ENCODE assay signal across 1 cellular context in the genomic region with DNA sequence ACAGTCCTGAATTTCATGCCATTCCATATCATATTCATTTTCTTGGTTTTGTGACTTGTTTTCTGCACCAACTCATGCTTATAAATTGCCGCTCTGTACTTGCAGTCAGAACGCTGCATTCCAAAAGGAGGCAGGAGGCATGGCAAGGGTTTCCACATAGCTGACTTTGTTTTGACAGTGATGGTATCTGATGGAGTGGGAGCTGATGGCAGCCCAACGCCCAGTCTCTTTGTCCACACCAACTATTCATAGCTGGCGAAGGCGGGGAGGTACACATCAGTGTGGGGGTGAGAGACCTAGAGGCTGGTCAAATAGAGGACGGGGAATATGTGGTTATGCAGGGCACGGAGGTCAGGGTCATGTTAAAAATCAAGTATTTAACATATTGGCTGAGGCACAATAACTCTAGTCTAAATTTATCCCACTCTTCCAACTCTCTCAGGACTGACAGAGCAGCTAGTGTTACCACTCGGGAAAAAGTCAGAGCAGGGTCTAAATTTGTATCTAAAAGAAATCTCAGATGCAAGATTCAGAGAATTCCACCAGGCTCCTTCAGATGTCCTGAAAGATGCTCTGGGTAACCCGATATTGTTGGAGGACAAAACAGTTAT.
TF ChIP-seq lines count a peak whose summit lies in the region.

No MANE protein-coding gene starts in this region.

TF ChIP-seq in HepG2, 621 proteins besides CTCF, POLR2A, EP300 and RAD21:
- TF ChIP-seq FOXA1 (IDR thresholded peaks at IDR 0.05) (no peak), FOXA1 (CRISPR knock-in tag; IDR thresholded peaks at IDR 0.05) (peak; percentile 19; the same call in 1 of the 2 replicates), ZNF484 (CRISPR knock-in tag; IDR thresholded peaks at IDR 0.05; ENCODE audit: borderline replicate concordance, low read depth) (no peak), ZNF331 (CRISPR knock-in tag; IDR thresholded peaks at IDR 0.05) (peak; percentile 22; the same call in 1 of the 2 replicates), ZNF644 (CRISPR knock-in tag; IDR thresholded peaks at IDR 0.05; ENCODE audit: low read depth) (0 out of 2 replicates have a peak, but pooled peaks have one; percentile 33), CBFB (CRISPR knock-in tag; IDR thresholded peaks at IDR 0.05) (no peak), TOPORS (CRISPR knock-in tag; IDR thresholded peaks at IDR 0.05) (no peak), KLF16 (CRISPR knock-in tag; IDR thresholded peaks at IDR 0.05) (no peak), MZF1 (CRISPR knock-in tag; IDR thresholded peaks at IDR 0.05; ENCODE audit: borderline replicate concordance) (no peak), HNRNPUL1 (IDR thresholded peaks at IDR 0.05; ENCODE audit: low read depth, low read length) (no peak), ZNF136 (CRISPR knock-in tag; IDR thresholded peaks at IDR 0.05; ENCODE audit: low read depth) (no peak), NR2F6 (IDR thresholded peaks at IDR 0.05) (peak; percentile 32; the same call in 1 of the 2 replicates), NR2F6 (CRISPR knock-in tag; IDR thresholded peaks at IDR 0.05) (no peak), ZNF543 (CRISPR knock-in tag; IDR thresholded peaks at IDR 0.05) (no peak), MAFK (conservative IDR thresholded peaks at IDR 0.05 in 1 of 2, IDR thresholded peaks at IDR 0.05 in 1 of 2; ENCODE audit: low read length in 2 of 2) (no peak), KAT8 (CRISPR knock-in tag; IDR thresholded peaks at IDR 0.05) (no peak), ZNF850 (CRISPR knock-in tag; conservative IDR thresholded peaks at IDR 0.05) (no peak), SNRNP70 (IDR thresholded peaks at IDR 0.05; ENCODE audit: low read depth, low read length) (no peak), ZNF263 (CRISPR knock-in tag; IDR thresholded peaks at IDR 0.05) (no peak), ARNT (IDR thresholded peaks at IDR 0.05) (no peak), BRD4 (CRISPR knock-in tag; IDR thresholded peaks at IDR 0.05) (no peak), ZNF7 (CRISPR knock-in tag; IDR thresholded peaks at IDR 0.05) (peak; percentile 93), TEAD3 (CRISPR knock-in tag; optimal IDR thresholded peaks at IDR 0.05; ENCODE audit: borderline replicate concordance) (peak; percentile 55), PTBP1 (IDR thresholded peaks at IDR 0.05; ENCODE audit: low read depth, low read length, poor library complexity, severe bottlenecking) (no peak), SALL1 (CRISPR knock-in tag; IDR thresholded peaks at IDR 0.05) (0 out of 2 replicates have a peak, but pooled peaks have one; percentile 19)
- TF ChIP-seq, protein P1, sequence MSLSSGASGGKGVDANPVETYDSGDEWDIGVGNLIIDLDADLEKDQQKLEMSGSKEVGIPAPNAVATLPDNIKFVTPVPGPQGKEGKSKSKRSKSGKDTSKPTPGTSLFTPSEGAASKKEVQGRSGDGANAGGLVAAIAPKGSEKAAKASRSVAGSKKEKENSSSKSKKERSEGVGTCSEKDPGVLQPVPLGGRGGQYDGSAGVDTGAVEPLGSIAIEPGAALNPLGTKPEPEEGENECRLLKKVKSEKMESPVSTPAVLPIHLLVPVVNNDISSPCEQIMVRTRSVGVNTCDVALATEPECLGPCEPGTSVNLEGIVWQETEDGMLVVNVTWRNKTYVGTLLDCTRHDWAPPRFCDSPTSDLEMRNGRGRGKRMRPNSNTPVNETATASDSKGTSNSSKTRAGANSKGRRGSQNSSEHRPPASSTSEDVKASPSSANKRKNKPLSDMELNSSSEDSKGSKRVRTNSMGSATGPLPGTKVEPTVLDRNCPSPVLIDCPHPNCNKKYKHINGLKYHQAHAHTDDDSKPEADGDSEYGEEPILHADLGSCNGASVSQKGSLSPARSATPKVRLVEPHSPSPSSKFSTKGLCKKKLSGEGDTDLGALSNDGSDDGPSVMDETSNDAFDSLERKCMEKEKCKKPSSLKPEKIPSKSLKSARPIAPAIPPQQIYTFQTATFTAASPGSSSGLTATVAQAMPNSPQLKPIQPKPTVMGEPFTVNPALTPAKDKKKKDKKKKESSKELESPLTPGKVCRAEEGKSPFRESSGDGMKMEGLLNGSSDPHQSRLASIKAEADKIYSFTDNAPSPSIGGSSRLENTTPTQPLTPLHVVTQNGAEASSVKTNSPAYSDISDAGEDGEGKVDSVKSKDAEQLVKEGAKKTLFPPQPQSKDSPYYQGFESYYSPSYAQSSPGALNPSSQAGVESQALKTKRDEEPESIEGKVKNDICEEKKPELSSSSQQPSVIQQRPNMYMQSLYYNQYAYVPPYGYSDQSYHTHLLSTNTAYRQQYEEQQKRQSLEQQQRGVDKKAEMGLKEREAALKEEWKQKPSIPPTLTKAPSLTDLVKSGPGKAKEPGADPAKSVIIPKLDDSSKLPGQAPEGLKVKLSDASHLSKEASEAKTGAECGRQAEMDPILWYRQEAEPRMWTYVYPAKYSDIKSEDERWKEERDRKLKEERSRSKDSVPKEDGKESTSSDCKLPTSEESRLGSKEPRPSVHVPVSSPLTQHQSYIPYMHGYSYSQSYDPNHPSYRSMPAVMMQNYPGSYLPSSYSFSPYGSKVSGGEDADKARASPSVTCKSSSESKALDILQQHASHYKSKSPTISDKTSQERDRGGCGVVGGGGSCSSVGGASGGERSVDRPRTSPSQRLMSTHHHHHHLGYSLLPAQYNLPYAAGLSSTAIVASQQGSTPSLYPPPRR (CRISPR knock-in tag; IDR thresholded peaks at IDR 0.05; ENCODE audit: borderline replicate concordance) = no peak
- TF ChIP-seq, protein P2, sequence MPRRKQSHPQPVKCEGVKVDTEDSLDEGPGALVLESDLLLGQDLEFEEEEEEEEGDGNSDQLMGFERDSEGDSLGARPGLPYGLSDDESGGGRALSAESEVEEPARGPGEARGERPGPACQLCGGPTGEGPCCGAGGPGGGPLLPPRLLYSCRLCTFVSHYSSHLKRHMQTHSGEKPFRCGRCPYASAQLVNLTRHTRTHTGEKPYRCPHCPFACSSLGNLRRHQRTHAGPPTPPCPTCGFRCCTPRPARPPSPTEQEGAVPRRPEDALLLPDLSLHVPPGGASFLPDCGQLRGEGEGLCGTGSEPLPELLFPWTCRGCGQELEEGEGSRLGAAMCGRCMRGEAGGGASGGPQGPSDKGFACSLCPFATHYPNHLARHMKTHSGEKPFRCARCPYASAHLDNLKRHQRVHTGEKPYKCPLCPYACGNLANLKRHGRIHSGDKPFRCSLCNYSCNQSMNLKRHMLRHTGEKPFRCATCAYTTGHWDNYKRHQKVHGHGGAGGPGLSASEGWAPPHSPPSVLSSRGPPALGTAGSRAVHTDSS (CRISPR knock-in tag; conservative IDR thresholded peaks at IDR 0.05) = no peak
- TF ChIP-seq, protein P3, sequence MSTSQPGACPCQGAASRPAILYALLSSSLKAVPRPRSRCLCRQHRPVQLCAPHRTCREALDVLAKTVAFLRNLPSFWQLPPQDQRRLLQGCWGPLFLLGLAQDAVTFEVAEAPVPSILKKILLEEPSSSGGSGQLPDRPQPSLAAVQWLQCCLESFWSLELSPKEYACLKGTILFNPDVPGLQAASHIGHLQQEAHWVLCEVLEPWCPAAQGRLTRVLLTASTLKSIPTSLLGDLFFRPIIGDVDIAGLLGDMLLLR (CRISPR knock-in tag; IDR thresholded peaks at IDR 0.05) = no peak
- TF ChIP-seq, protein P4, sequence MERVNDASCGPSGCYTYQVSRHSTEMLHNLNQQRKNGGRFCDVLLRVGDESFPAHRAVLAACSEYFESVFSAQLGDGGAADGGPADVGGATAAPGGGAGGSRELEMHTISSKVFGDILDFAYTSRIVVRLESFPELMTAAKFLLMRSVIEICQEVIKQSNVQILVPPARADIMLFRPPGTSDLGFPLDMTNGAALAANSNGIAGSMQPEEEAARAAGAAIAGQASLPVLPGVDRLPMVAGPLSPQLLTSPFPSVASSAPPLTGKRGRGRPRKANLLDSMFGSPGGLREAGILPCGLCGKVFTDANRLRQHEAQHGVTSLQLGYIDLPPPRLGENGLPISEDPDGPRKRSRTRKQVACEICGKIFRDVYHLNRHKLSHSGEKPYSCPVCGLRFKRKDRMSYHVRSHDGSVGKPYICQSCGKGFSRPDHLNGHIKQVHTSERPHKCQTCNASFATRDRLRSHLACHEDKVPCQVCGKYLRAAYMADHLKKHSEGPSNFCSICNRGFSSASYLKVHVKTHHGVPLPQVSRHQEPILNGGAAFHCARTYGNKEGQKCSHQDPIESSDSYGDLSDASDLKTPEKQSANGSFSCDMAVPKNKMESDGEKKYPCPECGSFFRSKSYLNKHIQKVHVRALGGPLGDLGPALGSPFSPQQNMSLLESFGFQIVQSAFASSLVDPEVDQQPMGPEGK (CRISPR knock-in tag; IDR thresholded peaks at IDR 0.05) = 0 out of 2 replicates have a peak, but pooled peaks have one; percentile 29
